Comparison of ENCODE assay signal across 12 cellular contexts in the genomic region with DNA sequence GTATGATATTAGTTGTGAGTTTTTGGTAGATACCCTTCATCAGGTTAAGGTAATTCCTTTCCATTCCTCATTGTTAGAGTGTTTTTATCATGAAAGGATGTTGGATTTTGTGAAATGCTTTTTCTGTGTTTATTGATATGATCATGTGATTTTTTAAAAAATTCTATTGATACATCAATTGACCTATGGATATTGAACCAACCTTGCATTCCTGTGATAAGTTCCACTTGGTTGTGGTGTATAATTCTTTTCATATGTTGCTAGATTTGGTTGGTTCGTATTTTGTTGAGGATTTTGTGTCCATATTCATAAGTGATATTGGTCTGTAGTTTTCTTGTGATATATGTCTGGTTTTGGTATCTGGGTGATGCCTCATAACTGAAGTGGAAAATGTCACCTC.
"Had no signal": no experiment of that assay in that cellular context is flagged by ENCODE, and none has a peak within 500 bp of the region (broad histone marks: within the 10 kb centered on the region; RNA-seq: fewer than 3 reads in every experiment).

No MANE protein-coding gene starts in this region.

- H3K27ac ChIP-seq: cardiac muscle cell, colonic mucosa, esophagus squamous epithelium, left ventricle myocardium inferior had no signal

- H3K27me3 ChIP-seq: cardiac muscle cell, colonic mucosa, esophagus squamous epithelium had no signal

- ATAC-seq: activated CD8-positive, alpha-beta T cell treated with anti-CD3 and anti-CD28 coated beads, Interleukin-2, amount 10 ng/mL, durations not matched to agents 7 days and 5 days; stimulated activated memory B cell treated with anti-CD40 and anti-IgM and Interleukin-4, amounts not matched to agents 10 μg/mL and 1 μg/mL and 100 μg/mL, for 72 hours; WTC11 had no signal

- H3K36me3 ChIP-seq: colonic mucosa had no signal

- H3K9me3 ChIP-seq: colonic mucosa had no signal

- H3K27ac Mint-ChIP-seq: activated naive CD4-positive, alpha-beta T cell treated with anti-CD3 and anti-CD28 coated beads for 36 hours; stimulated activated memory B cell treated with anti-CD40 and anti-IgM and Interleukin-4, amounts not matched to agents 10 μg/mL and 1 μg/mL and 100 μg/mL, for 72 hours; T-helper 1 cell treated with Interleukin-12 subunit alpha and Interleukin-12 subunit beta and Interleukin-4 antibody, amounts not matched to agents 30 μg/mL and 1 μg/mL, for 36 hours; WTC11 had no signal

- H3K4me3 Mint-ChIP-seq: activated CD8-positive, alpha-beta T cell treated with anti-CD3 and anti-CD28 coated beads, Interleukin-2, amount 10 ng/mL, durations not matched to agents 7 days and 5 days; activated naive CD4-positive, alpha-beta T cell treated with anti-CD3 and anti-CD28 coated beads for 36 hours; stimulated activated memory B cell treated with anti-CD40 and anti-IgM and Interleukin-4, amounts not matched to agents 10 μg/mL and 1 μg/mL and 100 μg/mL, for 72 hours; T-helper 1 cell treated with Interleukin-12 subunit alpha and Interleukin-12 subunit beta and Interleukin-4 antibody, amounts not matched to agents 30 μg/mL and 1 μg/mL, for 36 hours; WTC11 had no signal

- H3K27me3 Mint-ChIP-seq: naive B cell; stimulated activated memory B cell treated with anti-CD40 and anti-IgM and Interleukin-4, amounts not matched to agents 10 μg/mL and 1 μg/mL and 100 μg/mL, for 72 hours had no signal

- H3K4me3 ChIP-seq: cardiac muscle cell, colonic mucosa, esophagus squamous epithelium, left ventricle myocardium inferior had no signal

- H3K4me1 ChIP-seq: colonic mucosa had no signal

- H3K4me1 Mint-ChIP-seq: WTC11 had no signal

- DNase-seq: activated CD4-positive, alpha-beta T cell treated with anti-CD3 and anti-CD28 coated beads for 48 hours; activated CD8-positive, alpha-beta T cell treated with anti-CD3 and anti-CD28 coated beads, Interleukin-2, amount 10 ng/mL, durations not matched to agents 7 days and 5 days; activated naive CD4-positive, alpha-beta T cell treated with anti-CD3 and anti-CD28 coated beads for 36 hours; colonic mucosa; esophagus squamous epithelium; foreskin melanocyte; left ventricle myocardium inferior; naive B cell had no signal
